In the genomic region with DNA sequence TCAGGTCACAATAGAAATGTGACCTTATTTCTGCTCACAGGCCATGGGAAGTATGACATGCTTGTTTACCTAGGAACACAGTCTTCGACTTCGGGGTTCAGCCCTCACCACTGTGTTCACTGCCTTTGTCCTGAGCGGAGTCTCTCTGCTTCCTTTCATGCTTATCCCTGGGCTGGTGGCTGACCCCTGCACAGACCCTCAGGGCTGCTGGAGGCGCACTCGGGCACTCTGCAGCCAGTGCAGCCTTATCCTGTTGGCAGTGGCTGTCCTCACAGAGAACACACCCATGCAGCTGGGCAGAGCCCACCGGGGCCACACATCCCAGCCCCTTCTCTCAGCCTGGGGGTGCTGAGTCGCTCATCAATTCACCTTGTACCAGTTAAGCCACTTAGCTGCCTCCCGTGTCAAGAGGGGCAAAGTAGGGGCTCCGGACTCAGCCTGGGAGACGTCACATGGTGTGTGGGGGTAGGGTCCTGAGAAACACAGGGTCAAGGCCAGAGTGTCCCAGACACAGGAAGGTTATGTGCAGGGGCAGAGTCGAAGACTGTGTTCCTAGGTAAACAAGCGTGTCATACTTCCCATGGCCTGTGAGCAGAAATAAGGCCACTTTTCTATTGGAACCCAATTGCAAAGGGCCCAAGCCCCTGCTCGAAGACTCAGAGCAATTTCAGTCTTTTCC, we compare ENCODE assay signal across 1 cellular context.
TF ChIP-seq lines count a peak whose summit lies in the region.

No MANE protein-coding gene starts in this region.

TF ChIP-seq in H1, 55 proteins besides CTCF, POLR2A, EP300 and RAD21:
- TF ChIP-seq JUND (IDR thresholded peaks at IDR 0.05; ENCODE audit: low read length): no peak
- TF ChIP-seq, protein P1, sequence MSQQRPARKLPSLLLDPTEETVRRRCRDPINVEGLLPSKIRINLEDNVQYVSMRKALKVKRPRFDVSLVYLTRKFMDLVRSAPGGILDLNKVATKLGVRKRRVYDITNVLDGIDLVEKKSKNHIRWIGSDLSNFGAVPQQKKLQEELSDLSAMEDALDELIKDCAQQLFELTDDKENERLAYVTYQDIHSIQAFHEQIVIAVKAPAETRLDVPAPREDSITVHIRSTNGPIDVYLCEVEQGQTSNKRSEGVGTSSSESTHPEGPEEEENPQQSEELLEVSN (IDR thresholded peaks at IDR 0.05): no peak
- no peak for TF ChIP-seq TCF12 (IDR thresholded peaks at IDR 0.05; ENCODE audit: low read depth, low read length)
- no peak for TF ChIP-seq SP1 (IDR thresholded peaks at IDR 0.05; ENCODE audit: low read depth, low read length)
- TF ChIP-seq SIRT6 (IDR thresholded peaks at IDR 0.05; ENCODE audit: low read length): no peak
